Comparison of ENCODE assay signal across 14 cellular contexts in genomic region chr20:5095454-5095853, GRCh38. TPM values are rescaled to one million over a fixed set of nuclear protein-coding genes. Genes with fewer than 3 reads are reported as not detected.
A peak's percentile ranks its signal among the peaks of the same experiment; 100 is the strongest.
DNase-seq lines count a peak whose midpoint lies in the region; ATAC-seq and TF ChIP-seq lines count a peak whose summit lies in the region.
"Had no signal": no experiment of that assay in that cellular context is flagged by ENCODE, and none has a peak within 500 bp of the region (broad histone marks: within the 10 kb centered on the region; RNA-seq: fewer than 3 reads in every experiment).

No MANE protein-coding gene starts in this region.

- peaks cover 68% of the 10 kb centered on the region for H3K36me3 Mint-ChIP-seq in activated T-cell treated with anti-CD3 and anti-CD28 coated beads, Interleukin-2, amount 50 U/mL, for 24 hours (ENCODE audit: low read depth)
- peaks cover 58% of the 10 kb centered on the region for H3K36me3 Mint-ChIP-seq in CD4-positive, alpha-beta T cell (ENCODE audit: low read depth)
- H3K36me3 Mint-ChIP-seq in naive thymus-derived CD8-positive, alpha-beta T cell: peaks cover 0 to 55% (median 14%) of the 10 kb centered on the region in 3 donors

- H3K4me3 ChIP-seq in WERI-Rb-1 (ENCODE audit: low read depth, low read length) (no peak overlapping the region), left lung (no peak overlapping the region)

- H3K4me1 ChIP-seq in left lung: peaks cover 0 to 9% of the 10 kb centered on the region in 2 donors

- H3K9me3 ChIP-seq in CD4-positive, alpha-beta T cell (ENCODE audit: control insufficient read depth, low read length): no peaks in the 10 kb centered on the region
- H3K9me3 ChIP-seq in WERI-Rb-1 (ENCODE audit: severe bottlenecking) (no peaks in the 10 kb centered on the region), left lung (no peaks in the 10 kb centered on the region)

- intact Hi-C loops in CD4-positive, alpha-beta T cell (cut with DNase I, micrococcal nuclease): loop anchor here in 1 of 2 experiments (5.0 kb wide), 1 partner anchor 138 kb away; no protein-coding TSS in a partner anchor
- intact Hi-C loops in left lung (cut with DNase I): no loop called here

- POLR2A ChIA-PET in CD4-positive, alpha-beta T cell (lab: Charles Lee): no interaction called here
- POLR2A ChIA-PET in naive thymus-derived CD8-positive, alpha-beta T cell (lab: Charles Lee): interaction anchor here (1.2 kb wide), 1 partner anchor 8 kb away, joined by 4 read pairs; no protein-coding TSS in a partner anchor

- H3K9me3 Mint-ChIP-seq in activated T-cell treated with anti-CD3 and anti-CD28 coated beads, Interleukin-2, amount 50 U/mL, for 24 hours: no peaks in the 10 kb centered on the region
- H3K9me3 Mint-ChIP-seq in CD4-positive, alpha-beta T cell: no peaks in the 10 kb centered on the region
- H3K9me3 Mint-ChIP-seq in naive thymus-derived CD8-positive, alpha-beta T cell: no peaks in the 10 kb centered on the region
- H3K9me3 Mint-ChIP-seq: HFFc6 had no signal

- no peak for DNase-seq in activated T-cell treated with anti-CD3 and anti-CD28 coated beads, Interleukin-2, amount 50 U/mL, for 24 hours
- DNase-seq in activated T-cell treated with anti-CD3 and anti-CD28 coated beads, Interleukin-2, amount 50 U/mL, for 48 hours: no peak
- no peak for DNase-seq in CD4-positive, alpha-beta T cell
- DNase-seq in WERI-Rb-1: no peak
- DNase-seq in naive thymus-derived CD8-positive, alpha-beta T cell: no peak
- DNase-seq in T1000 (lab: John Stamatoyannopoulos, UW): no peak
- DNase-seq in stimulated activated CD4-positive, alpha-beta T cell treated with anti-CD3 and anti-CD28 coated beads, Interleukin-4, amount 100 ng/mL, for 4 hours: no peak
- no peak for DNase-seq in left lung
- DNase-seq: C1 segment of cervical spinal cord, HFFc6, KG1, NCI-H1436 treated with DMSO at 0.1 percent for 48 hours, NCI-H2029 treated with DMSO at 0.1 percent for 48 hours, NCI-H748 treated with DMSO at 0.1 percent for 48 hours had no signal

- peak overlapping the region; percentile 70 for H3K27ac Mint-ChIP-seq in activated T-cell treated with anti-CD3 and anti-CD28 coated beads, Interleukin-2, amount 50 U/mL, for 24 hours
- H3K27ac Mint-ChIP-seq in CD4-positive, alpha-beta T cell: peak overlapping the region; percentile 52
- peak overlapping the region in 8 of 10 donors; percentile 4 to 71 (median 61) for H3K27ac Mint-ChIP-seq in naive thymus-derived CD8-positive, alpha-beta T cell
- H3K27ac Mint-ChIP-seq: HFFc6 had no signal

- no peak for ATAC-seq in CD4-positive, alpha-beta T cell (ENCODE audit: poor library complexity)
- no peak for ATAC-seq in naive thymus-derived CD8-positive, alpha-beta T cell
- ATAC-seq in left lung: no peak

- no peak overlapping the region for H3K27ac ChIP-seq in CD4-positive, alpha-beta T cell (ENCODE audit: low read depth, low read length)
- peak overlapping the region; percentile 87 for H3K27ac ChIP-seq in WERI-Rb-1
- H3K27ac ChIP-seq in left lung: no peak overlapping the region

- TF ChIP-seq CTCF in CD4-positive, alpha-beta T cell (IDR thresholded peaks at IDR 0.05): no peak
- TF ChIP-seq CTCF in WERI-Rb-1 (IDR thresholded peaks at IDR 0.05; ENCODE audit: low read depth, low read length) (no peak), left lung (IDR thresholded peaks at IDR 0.05) (no peak)

- peaks cover 4% of the 10 kb centered on the region for H3K4me1 Mint-ChIP-seq in activated T-cell treated with anti-CD3 and anti-CD28 coated beads, Interleukin-2, amount 50 U/mL, for 24 hours (ENCODE audit: low read depth)
- H3K4me1 Mint-ChIP-seq in CD4-positive, alpha-beta T cell (ENCODE audit: low read depth): peaks cover 9% of the 10 kb centered on the region
- H3K4me1 Mint-ChIP-seq in naive thymus-derived CD8-positive, alpha-beta T cell: peaks cover 4 to 10% (median 6%) of the 10 kb centered on the region in 4 donors

- H3K36me3 ChIP-seq in WERI-Rb-1: peaks cover 35% of the 10 kb centered on the region
- peaks cover 0 to 41% of the 10 kb centered on the region in 2 donors for H3K36me3 ChIP-seq in left lung

- no peak overlapping the region for H3K4me3 Mint-ChIP-seq in activated T-cell treated with anti-CD3 and anti-CD28 coated beads, Interleukin-2, amount 50 U/mL, for 24 hours
- no peak overlapping the region for H3K4me3 Mint-ChIP-seq in CD4-positive, alpha-beta T cell
- H3K4me3 Mint-ChIP-seq in naive thymus-derived CD8-positive, alpha-beta T cell: no peak overlapping the region
- H3K4me3 Mint-ChIP-seq: HFFc6 had no signal

- no peaks in the 10 kb centered on the region for H3K27me3 Mint-ChIP-seq in activated T-cell treated with anti-CD3 and anti-CD28 coated beads, Interleukin-2, amount 50 U/mL, for 24 hours
- no peaks in the 10 kb centered on the region for H3K27me3 Mint-ChIP-seq in CD4-positive, alpha-beta T cell
- no peaks in the 10 kb centered on the region for H3K27me3 Mint-ChIP-seq in naive thymus-derived CD8-positive, alpha-beta T cell

- CTCF ChIA-PET in CD4-positive, alpha-beta T cell (lab: Charles Lee): interaction anchor here (1.4 kb wide), 1 partner anchor 38 kb away, joined by 6 read pairs; no protein-coding TSS in a partner anchor

- no peaks in the 10 kb centered on the region for H3K27me3 ChIP-seq in CD4-positive, alpha-beta T cell (ENCODE audit: control insufficient read depth, insufficient read depth, low read length)
- H3K27me3 ChIP-seq in WERI-Rb-1 (ENCODE audit: insufficient read depth, low read depth, severe bottlenecking): no peaks in the 10 kb centered on the region
- no peaks in the 10 kb centered on the region for H3K27me3 ChIP-seq in left lung

RNA-seq across cellular contexts. Expression of gene TMEM230, which starts 17.4 kb away (rescaled TPM):
- 10 to 100 TPM; 22.6 to 27.1 TPM for total RNA-seq in CD4-positive, alpha-beta T cell
- total RNA-seq in naive thymus-derived CD8-positive, alpha-beta T cell: 10 to 100 TPM; 67.2 to 69.6 TPM
- polyA plus RNA-seq in naive thymus-derived CD8-positive, alpha-beta T cell: 100 to 1,000 TPM; 186 to 278 (median 253) TPM
- total RNA-seq in left lung: 100 to 1,000 TPM in 1 of 2 donors, 10 to 100 TPM in 1; 98.4 to 112 TPM

RNA-seq across cellular contexts. Expression of gene PCNA, which starts 24.3 kb away (rescaled TPM):
- 10 to 100 TPM; 32.6 to 33.0 TPM for total RNA-seq in CD4-positive, alpha-beta T cell
- 10 to 100 TPM; 39.4 to 44.3 TPM for total RNA-seq in naive thymus-derived CD8-positive, alpha-beta T cell
- 10 to 100 TPM; 41.8 to 57.1 (median 44.6) TPM for polyA plus RNA-seq in naive thymus-derived CD8-positive, alpha-beta T cell
- 10 to 100 TPM; 80.4 to 93.9 TPM for total RNA-seq in left lung

RNA-seq across cellular contexts. Expression of gene CDS2, which starts 31.4 kb away (rescaled TPM):
- total RNA-seq in CD4-positive, alpha-beta T cell: 10 to 100 TPM; 62.4 to 65.0 TPM
- total RNA-seq in naive thymus-derived CD8-positive, alpha-beta T cell: 10 to 100 TPM; 56.8 to 60.7 TPM
- 10 to 100 TPM; 32.3 to 47.3 (median 39.7) TPM for polyA plus RNA-seq in naive thymus-derived CD8-positive, alpha-beta T cell
- total RNA-seq in left lung: 10 to 100 TPM; 59.6 to 61.0 TPM
